ENCODE assay signal across 1 cellular context in the genomic region with DNA sequence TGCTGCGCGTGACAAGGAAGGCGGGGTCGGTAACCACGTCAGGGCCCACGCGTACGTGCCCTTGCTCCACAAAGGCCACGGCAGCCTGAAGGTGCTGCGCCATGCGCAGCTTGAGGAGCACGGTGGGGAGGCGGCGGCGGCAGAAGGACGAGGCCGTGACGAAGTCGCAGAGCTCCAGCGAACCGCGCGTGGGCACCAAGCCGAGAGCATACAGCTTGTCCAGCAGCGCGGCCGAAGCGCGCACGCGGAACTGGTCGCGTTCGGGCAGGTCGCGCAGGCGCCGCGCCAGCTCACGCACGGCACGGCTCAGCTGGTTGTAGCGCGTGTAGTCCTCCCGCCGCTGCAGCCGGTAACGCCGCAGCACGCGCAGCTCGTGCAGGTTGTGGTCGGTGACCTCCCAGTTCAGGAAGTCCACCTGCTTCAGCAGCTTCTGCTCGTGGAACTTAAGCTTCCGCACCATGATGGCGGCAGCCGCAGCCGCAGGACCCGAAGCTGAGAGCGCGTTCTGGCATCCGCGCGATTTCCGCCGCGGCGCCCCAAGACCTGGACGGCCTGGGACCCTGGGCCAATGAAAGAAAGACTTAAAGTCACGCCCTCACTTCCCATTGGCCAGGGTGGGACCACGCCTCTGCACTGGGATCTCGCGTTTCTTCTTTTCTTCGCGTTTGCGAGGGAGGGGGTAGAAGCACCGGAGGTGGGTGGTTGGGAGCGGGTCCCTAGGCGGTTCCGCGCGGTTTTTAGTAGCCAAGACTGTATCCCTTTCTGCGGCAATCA.
A peak's percentile ranks its signal among the peaks of the same experiment; 100 is the strongest.
TF ChIP-seq lines count a peak whose summit lies in the region.

A gene with protein sequence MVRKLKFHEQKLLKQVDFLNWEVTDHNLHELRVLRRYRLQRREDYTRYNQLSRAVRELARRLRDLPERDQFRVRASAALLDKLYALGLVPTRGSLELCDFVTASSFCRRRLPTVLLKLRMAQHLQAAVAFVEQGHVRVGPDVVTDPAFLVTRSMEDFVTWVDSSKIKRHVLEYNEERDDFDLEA (minus strand): TSS at position 516 of the 774 bp plus-strand sequence. CDS start 56 bp downstream, at position 460.

TF ChIP-seq in HEK293, 187 proteins besides CTCF, POLR2A, EP300 and RAD21 (continued from another document and continues in another):
- TF ChIP-seq, protein P1, sequence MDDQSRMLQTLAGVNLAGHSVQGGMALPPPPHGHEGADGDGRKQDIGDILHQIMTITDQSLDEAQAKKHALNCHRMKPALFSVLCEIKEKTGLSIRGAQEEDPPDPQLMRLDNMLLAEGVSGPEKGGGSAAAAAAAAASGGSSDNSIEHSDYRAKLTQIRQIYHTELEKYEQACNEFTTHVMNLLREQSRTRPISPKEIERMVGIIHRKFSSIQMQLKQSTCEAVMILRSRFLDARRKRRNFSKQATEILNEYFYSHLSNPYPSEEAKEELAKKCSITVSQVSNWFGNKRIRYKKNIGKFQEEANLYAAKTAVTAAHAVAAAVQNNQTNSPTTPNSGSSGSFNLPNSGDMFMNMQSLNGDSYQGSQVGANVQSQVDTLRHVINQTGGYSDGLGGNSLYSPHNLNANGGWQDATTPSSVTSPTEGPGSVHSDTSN (CRISPR knock-in tag; IDR thresholded peaks at IDR 0.05), result peak; percentile 81
- TF ChIP-seq, protein P2, sequence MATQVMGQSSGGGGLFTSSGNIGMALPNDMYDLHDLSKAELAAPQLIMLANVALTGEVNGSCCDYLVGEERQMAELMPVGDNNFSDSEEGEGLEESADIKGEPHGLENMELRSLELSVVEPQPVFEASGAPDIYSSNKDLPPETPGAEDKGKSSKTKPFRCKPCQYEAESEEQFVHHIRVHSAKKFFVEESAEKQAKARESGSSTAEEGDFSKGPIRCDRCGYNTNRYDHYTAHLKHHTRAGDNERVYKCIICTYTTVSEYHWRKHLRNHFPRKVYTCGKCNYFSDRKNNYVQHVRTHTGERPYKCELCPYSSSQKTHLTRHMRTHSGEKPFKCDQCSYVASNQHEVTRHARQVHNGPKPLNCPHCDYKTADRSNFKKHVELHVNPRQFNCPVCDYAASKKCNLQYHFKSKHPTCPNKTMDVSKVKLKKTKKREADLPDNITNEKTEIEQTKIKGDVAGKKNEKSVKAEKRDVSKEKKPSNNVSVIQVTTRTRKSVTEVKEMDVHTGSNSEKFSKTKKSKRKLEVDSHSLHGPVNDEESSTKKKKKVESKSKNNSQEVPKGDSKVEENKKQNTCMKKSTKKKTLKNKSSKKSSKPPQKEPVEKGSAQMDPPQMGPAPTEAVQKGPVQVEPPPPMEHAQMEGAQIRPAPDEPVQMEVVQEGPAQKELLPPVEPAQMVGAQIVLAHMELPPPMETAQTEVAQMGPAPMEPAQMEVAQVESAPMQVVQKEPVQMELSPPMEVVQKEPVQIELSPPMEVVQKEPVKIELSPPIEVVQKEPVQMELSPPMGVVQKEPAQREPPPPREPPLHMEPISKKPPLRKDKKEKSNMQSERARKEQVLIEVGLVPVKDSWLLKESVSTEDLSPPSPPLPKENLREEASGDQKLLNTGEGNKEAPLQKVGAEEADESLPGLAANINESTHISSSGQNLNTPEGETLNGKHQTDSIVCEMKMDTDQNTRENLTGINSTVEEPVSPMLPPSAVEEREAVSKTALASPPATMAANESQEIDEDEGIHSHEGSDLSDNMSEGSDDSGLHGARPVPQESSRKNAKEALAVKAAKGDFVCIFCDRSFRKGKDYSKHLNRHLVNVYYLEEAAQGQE (tag by site-specific recombination; IDR thresholded peaks at IDR 0.05), result 0 out of 2 replicates have a peak, but pooled peaks have one; percentile 37
- TF ChIP-seq, protein P3, sequence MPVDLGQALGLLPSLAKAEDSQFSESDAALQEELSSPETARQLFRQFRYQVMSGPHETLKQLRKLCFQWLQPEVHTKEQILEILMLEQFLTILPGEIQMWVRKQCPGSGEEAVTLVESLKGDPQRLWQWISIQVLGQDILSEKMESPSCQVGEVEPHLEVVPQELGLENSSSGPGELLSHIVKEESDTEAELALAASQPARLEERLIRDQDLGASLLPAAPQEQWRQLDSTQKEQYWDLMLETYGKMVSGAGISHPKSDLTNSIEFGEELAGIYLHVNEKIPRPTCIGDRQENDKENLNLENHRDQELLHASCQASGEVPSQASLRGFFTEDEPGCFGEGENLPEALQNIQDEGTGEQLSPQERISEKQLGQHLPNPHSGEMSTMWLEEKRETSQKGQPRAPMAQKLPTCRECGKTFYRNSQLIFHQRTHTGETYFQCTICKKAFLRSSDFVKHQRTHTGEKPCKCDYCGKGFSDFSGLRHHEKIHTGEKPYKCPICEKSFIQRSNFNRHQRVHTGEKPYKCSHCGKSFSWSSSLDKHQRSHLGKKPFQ (tag by site-specific recombination; IDR thresholded peaks at IDR 0.05), result peak; percentile 45; the same call in 1 of the 2 replicates
- TF ChIP-seq, protein P4, sequence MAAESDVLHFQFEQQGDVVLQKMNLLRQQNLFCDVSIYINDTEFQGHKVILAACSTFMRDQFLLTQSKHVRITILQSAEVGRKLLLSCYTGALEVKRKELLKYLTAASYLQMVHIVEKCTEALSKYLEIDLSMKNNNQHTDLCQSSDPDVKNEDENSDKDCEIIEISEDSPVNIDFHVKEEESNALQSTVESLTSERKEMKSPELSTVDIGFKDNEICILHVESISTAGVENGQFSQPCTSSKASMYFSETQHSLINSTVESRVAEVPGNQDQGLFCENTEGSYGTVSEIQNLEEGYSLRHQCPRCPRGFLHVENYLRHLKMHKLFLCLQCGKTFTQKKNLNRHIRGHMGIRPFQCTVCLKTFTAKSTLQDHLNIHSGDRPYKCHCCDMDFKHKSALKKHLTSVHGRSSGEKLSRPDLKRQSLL (tag by site-specific recombination; IDR thresholded peaks at IDR 0.05), result no peak
- TF ChIP-seq GLI4 (tag by site-specific recombination; IDR thresholded peaks at IDR 0.05) (peak; percentile 58; the same call in 1 of the 2 replicates), BCL11A (tag by site-specific recombination; IDR thresholded peaks at IDR 0.05; ENCODE audit: low read depth) (peak; percentile 69; the same call in 1 of the 2 replicates), ZNF37A (tag by site-specific recombination; IDR thresholded peaks at IDR 0.05) (no peak), ZNF324 (tag by site-specific recombination; IDR thresholded peaks at IDR 0.05) (peak; percentile 21; the same call in 1 of the 2 replicates), ZNF561 (tag by site-specific recombination; IDR thresholded peaks at IDR 0.05; ENCODE audit: borderline replicate concordance) (peak; percentile 47; the same call in 1 of the 2 replicates), YY2 (tag by site-specific recombination; IDR thresholded peaks at IDR 0.05) (peak; percentile 96; the same call in 1 of the 2 replicates), KLF10 (tag by site-specific recombination; IDR thresholded peaks at IDR 0.05) (peak; percentile 100), ZNF837 (tag by site-specific recombination; IDR thresholded peaks at IDR 0.05) (0 out of 2 replicates have a peak, but pooled peaks have one; percentile 50), ZNF610 (tag by site-specific recombination; IDR thresholded peaks at IDR 0.05; ENCODE audit: borderline replicate concordance) (peak; percentile 71), ZNF843 (tag by site-specific recombination; IDR thresholded peaks at IDR 0.05) (peak; percentile 77), FEZF1 (tag by site-specific recombination; IDR thresholded peaks at IDR 0.05) (no peak), ZBTB8A (tag by site-specific recombination; IDR thresholded peaks at IDR 0.05) (0 out of 2 replicates have a peak, but pooled peaks have one; percentile 11), ZIC2 (tag by site-specific recombination; IDR thresholded peaks at IDR 0.05) (peak; percentile 34; the same call in 1 of the 2 replicates), YY1 (tag by site-specific recombination; IDR thresholded peaks at IDR 0.05) (peak; percentile 92), ZNF16 (tag by site-specific recombination; IDR thresholded peaks at IDR 0.05; ENCODE audit: low read depth) (no peak), ZNF266 (tag by site-specific recombination; IDR thresholded peaks at IDR 0.05; ENCODE audit: low read depth) (no peak), KLF8 (tag by site-specific recombination; IDR thresholded peaks at IDR 0.05) (peak; percentile 86), OSR2 (tag by site-specific recombination; IDR thresholded peaks at IDR 0.05) (peak; percentile 51; the same call in 1 of the 2 replicates), ZFHX2 (tag by site-specific recombination; conservative IDR thresholded peaks at IDR 0.05) (peak; percentile 86), SP7 (tag by site-specific recombination; IDR thresholded peaks at IDR 0.05) (peak; percentile 80), ZNF600 (tag by site-specific recombination; IDR thresholded peaks at IDR 0.05) (peak; percentile 100), ZNF785 (tag by site-specific recombination; IDR thresholded peaks at IDR 0.05) (peak; percentile 78; the same call in 1 of the 2 replicates), ZSCAN16 (tag by site-specific recombination; IDR thresholded peaks at IDR 0.05) (0 out of 2 replicates have a peak, but pooled peaks have one; percentile 20)
- TF ChIP-seq, protein P5, sequence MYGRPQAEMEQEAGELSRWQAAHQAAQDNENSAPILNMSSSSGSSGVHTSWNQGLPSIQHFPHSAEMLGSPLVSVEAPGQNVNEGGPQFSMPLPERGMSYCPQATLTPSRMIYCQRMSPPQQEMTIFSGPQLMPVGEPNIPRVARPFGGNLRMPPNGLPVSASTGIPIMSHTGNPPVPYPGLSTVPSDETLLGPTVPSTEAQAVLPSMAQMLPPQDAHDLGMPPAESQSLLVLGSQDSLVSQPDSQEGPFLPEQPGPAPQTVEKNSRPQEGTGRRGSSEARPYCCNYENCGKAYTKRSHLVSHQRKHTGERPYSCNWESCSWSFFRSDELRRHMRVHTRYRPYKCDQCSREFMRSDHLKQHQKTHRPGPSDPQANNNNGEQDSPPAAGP (tag by site-specific recombination; IDR thresholded peaks at IDR 0.05), result peak; percentile 40; the same call in 1 of the 2 replicates
- TF ChIP-seq, protein P6, sequence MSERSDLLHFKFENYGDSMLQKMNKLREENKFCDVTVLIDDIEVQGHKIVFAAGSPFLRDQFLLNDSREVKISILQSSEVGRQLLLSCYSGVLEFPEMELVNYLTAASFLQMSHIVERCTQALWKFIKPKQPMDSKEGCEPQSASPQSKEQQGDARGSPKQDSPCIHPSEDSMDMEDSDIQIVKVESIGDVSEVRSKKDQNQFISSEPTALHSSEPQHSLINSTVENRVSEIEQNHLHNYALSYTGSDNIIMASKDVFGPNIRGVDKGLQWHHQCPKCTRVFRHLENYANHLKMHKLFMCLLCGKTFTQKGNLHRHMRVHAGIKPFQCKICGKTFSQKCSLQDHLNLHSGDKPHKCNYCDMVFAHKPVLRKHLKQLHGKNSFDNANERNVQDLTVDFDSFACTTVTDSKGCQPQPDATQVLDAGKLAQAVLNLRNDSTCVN (tag by site-specific recombination; optimal IDR thresholded peaks at IDR 0.05), result peak; percentile 100
- TF ChIP-seq, protein P7, sequence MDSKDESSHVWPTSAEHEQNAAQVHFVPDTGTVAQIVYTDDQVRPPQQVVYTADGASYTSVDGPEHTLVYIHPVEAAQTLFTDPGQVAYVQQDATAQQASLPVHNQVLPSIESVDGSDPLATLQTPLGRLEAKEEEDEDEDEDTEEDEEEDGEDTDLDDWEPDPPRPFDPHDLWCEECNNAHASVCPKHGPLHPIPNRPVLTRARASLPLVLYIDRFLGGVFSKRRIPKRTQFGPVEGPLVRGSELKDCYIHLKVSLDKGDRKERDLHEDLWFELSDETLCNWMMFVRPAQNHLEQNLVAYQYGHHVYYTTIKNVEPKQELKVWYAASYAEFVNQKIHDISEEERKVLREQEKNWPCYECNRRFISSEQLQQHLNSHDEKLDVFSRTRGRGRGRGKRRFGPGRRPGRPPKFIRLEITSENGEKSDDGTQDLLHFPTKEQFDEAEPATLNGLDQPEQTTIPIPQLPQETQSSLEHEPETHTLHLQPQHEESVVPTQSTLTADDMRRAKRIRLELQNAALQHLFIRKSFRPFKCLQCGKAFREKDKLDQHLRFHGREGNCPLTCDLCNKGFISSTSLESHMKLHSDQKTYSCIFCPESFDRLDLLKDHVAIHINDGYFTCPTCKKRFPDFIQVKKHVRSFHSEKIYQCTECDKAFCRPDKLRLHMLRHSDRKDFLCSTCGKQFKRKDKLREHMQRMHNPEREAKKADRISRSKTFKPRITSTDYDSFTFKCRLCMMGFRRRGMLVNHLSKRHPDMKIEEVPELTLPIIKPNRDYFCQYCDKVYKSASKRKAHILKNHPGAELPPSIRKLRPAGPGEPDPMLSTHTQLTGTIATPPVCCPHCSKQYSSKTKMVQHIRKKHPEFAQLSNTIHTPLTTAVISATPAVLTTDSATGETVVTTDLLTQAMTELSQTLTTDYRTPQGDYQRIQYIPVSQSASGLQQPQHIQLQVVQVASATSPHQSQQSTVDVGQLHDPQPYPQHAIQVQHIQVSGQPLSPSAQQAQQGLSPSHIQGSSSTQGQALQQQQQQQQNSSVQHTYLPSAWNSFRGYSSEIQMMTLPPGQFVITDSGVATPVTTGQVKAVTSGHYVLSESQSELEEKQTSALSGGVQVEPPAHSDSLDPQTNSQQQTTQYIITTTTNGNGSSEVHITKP (tag by site-specific recombination; IDR thresholded peaks at IDR 0.05), result 0 out of 2 replicates have a peak, but pooled peaks have one; percentile 39
- TF ChIP-seq, protein P8, sequence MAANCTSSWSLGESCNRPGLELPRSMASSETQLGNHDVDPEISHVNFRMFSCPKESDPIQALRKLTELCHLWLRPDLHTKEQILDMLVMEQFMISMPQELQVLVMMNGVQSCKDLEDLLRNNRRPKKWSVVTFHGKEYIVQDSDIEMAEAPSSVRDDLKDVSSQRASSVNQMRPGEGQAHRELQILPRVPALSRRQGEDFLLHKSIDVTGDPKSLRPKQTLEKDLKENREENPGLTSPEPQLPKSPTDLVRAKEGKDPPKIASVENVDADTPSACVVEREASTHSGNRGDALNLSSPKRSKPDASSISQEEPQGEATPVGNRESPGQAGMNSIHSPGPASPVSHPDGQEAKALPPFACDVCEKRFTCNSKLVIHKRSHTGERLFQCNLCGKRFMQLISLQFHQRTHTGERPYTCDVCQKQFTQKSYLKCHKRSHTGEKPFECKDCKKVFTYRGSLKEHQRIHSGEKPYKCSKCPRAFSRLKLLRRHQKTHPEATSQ (tag by site-specific recombination; IDR thresholded peaks at IDR 0.05), result peak; percentile 93
- TF ChIP-seq, protein P9, sequence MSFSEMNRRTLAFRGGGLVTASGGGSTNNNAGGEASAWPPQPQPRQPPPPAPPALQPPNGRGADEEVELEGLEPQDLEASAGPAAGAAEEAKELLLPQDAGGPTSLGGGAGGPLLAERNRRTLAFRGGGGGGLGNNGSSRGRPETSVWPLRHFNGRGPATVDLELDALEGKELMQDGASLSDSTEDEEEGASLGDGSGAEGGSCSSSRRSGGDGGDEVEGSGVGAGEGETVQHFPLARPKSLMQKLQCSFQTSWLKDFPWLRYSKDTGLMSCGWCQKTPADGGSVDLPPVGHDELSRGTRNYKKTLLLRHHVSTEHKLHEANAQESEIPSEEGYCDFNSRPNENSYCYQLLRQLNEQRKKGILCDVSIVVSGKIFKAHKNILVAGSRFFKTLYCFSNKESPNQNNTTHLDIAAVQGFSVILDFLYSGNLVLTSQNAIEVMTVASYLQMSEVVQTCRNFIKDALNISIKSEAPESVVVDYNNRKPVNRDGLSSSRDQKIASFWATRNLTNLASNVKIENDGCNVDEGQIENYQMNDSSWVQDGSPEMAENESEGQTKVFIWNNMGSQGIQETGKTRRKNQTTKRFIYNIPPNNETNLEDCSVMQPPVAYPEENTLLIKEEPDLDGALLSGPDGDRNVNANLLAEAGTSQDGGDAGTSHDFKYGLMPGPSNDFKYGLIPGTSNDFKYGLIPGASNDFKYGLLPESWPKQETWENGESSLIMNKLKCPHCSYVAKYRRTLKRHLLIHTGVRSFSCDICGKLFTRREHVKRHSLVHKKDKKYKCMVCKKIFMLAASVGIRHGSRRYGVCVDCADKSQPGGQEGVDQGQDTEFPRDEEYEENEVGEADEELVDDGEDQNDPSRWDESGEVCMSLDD (tag by site-specific recombination; IDR thresholded peaks at IDR 0.05), result peak; percentile 87
